Comparison of ENCODE assay signal across 1 cellular context in genomic region chr19:48633148-48634035, GRCh38.
TF ChIP-seq lines count a peak whose summit lies in the region.

No MANE protein-coding gene starts in this region.

TF ChIP-seq in IMR-90, 13 proteins besides CTCF, POLR2A, EP300 and RAD21:
- no peak for TF ChIP-seq CEBPB (IDR thresholded peaks at IDR 0.05; ENCODE audit: low read depth, low read length)
- TF ChIP-seq SMC3 (IDR thresholded peaks at IDR 0.05; ENCODE audit: low read depth, low read length): no peak
- no peak for TF ChIP-seq BHLHE40 (IDR thresholded peaks at IDR 0.05; ENCODE audit: low read depth, low read length)
- TF ChIP-seq RFX5 (IDR thresholded peaks at IDR 0.05; ENCODE audit: low read depth, low read length): no peak
- TF ChIP-seq MAFK (IDR thresholded peaks at IDR 0.05; ENCODE audit: low read depth, low read length): no peak
- no peak for TF ChIP-seq MXI1 (IDR thresholded peaks at IDR 0.05; ENCODE audit: borderline replicate concordance, low read depth, low read length)
- TF ChIP-seq NFE2L2 (IDR thresholded peaks at IDR 0.05; ENCODE audit: low read depth, low read length): no peak
- no peak for TF ChIP-seq USF2 (IDR thresholded peaks at IDR 0.05; ENCODE audit: low read depth, low read length)
- TF ChIP-seq MAZ (IDR thresholded peaks at IDR 0.05; ENCODE audit: borderline replicate concordance, low read depth, low read length): no peak
- TF ChIP-seq, protein P1, sequence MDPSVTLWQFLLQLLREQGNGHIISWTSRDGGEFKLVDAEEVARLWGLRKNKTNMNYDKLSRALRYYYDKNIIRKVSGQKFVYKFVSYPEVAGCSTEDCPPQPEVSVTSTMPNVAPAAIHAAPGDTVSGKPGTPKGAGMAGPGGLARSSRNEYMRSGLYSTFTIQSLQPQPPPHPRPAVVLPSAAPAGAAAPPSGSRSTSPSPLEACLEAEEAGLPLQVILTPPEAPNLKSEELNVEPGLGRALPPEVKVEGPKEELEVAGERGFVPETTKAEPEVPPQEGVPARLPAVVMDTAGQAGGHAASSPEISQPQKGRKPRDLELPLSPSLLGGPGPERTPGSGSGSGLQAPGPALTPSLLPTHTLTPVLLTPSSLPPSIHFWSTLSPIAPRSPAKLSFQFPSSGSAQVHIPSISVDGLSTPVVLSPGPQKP (IDR thresholded peaks at IDR 0.05; ENCODE audit: borderline replicate concordance, low read depth, low read length): no peak
- no peak for TF ChIP-seq FOS (IDR thresholded peaks at IDR 0.05; ENCODE audit: low read depth, low read length)
- TF ChIP-seq RCOR1 (IDR thresholded peaks at IDR 0.05; ENCODE audit: insufficient replicate concordance, low read length): no peak
- TF ChIP-seq CHD1 (IDR thresholded peaks at IDR 0.05; ENCODE audit: low read depth, low read length): no peak
